ENCODE assay signal across 26 cellular contexts in the genomic region with DNA sequence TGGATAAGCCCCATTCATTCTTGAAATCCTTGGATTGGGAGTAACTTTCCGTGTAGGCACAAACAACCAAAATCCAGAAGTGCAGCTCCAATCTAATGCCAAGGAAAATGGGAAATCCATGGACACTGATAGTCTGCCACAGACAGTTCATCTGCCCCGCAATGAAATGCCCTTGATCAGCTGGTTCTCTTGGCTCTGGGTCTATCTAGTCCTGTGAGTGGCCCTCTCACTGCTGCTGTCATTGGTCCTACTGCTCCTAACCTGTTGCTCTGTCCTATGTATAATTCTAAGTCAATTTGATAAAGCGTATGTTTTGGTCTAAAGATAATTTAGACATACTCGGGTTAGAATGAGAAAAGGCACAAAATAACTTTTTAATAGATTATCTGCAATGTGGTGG. TPM values are rescaled to one million over a fixed set of nuclear protein-coding genes. Genes with fewer than 3 reads are reported as not detected.
DNase-seq lines count a peak whose midpoint lies in the region; ATAC-seq, FAIRE-seq and TF ChIP-seq lines count a peak whose summit lies in the region.
"Had no signal": no experiment of that assay in that cellular context is flagged by ENCODE, and none has a peak within 500 bp of the region (broad histone marks: within the 10 kb centered on the region; RNA-seq: fewer than 3 reads in every experiment).

No MANE protein-coding gene starts in this region.

- H3K27ac ChIP-seq in left ventricle myocardium inferior (replicated peaks) = no peak overlapping the region
- H3K27ac ChIP-seq: BLaER1 had no signal

- TF ChIP-seq CTCF in left ventricle myocardium inferior (IDR thresholded peaks at IDR 0.05; ENCODE audit: borderline replicate concordance) = no peak
- no peak for TF ChIP-seq CTCF in bronchial epithelial cell (IDR thresholded peaks at IDR 0.05; ENCODE audit: insufficient read depth, low read length, severe bottlenecking)

- ATAC-seq in Right ventricle myocardium superior (ENCODE audit: poor library complexity) = peak; percentile 46
- peak; percentile 57 for ATAC-seq in left ventricle myocardium superior
- ATAC-seq: GM12878 had no signal

- FAIRE-seq in bronchial epithelial cell (lab: Jason Lieb, UNC) = peak; percentile 72
- FAIRE-seq: A204.1, GM12878, GM12892, GM18507 had no signal

- intact Hi-C loops in Right ventricle myocardium superior (cut with DNase I) = no loop called here
- intact Hi-C loops in left ventricle myocardium inferior (cut with micrococcal nuclease) = no loop called here
- intact Hi-C loops in left ventricle myocardium superior (cut with micrococcal nuclease) = no loop called here
- intact Hi-C loops in cardiac septum (cut with DNase I) = no loop called here

- H3K36me3 ChIP-seq in left ventricle myocardium inferior = no peaks in the 10 kb centered on the region
- no peaks in the 10 kb centered on the region for H3K36me3 ChIP-seq in bronchial epithelial cell (ENCODE audit: control insufficient read depth, insufficient read depth, low read length)
- H3K36me3 ChIP-seq: BE2C, BLaER1 had no signal

- H3K27me3 ChIP-seq in left ventricle myocardium inferior (ENCODE audit: low read depth) (no peaks in the 10 kb centered on the region), bronchial epithelial cell (ENCODE audit: control insufficient read depth, insufficient read depth, low read length) (no peaks in the 10 kb centered on the region)
- H3K27me3 ChIP-seq: BE2C, BLaER1 had no signal

- H3K4me1 ChIP-seq in left ventricle myocardium inferior = no peaks in the 10 kb centered on the region
- H3K4me1 ChIP-seq: BE2C had no signal

- no peaks in the 10 kb centered on the region for H3K9me3 ChIP-seq in left ventricle myocardium inferior (replicated peaks)
- H3K9me3 ChIP-seq: BE2C, BLaER1 had no signal

- H3K4me3 ChIP-seq in left ventricle myocardium inferior (no peak overlapping the region), bronchial epithelial cell (ENCODE audit: low read depth, low read length) (no peak overlapping the region)
- H3K4me3 ChIP-seq: BLaER1, GM12878 had no signal

- DNase-seq in Right ventricle myocardium superior (no peak), left ventricle myocardium inferior (no peak), left ventricle myocardium superior (no peak), cardiac septum (ENCODE audit: low spot score) (no peak), bronchial epithelial cell (ENCODE audit: low read depth) (no peak), NCI-H2081 treated with DMSO at 0.1 percent for 48 hours (lab: John Stamatoyannopoulos, UW) (no peak)
- DNase-seq: 8988T; ACHN; BE2C; C1 segment of cervical spinal cord; CD4-positive, alpha-beta memory T cell; CD4-positive, CD25-positive, alpha-beta regulatory T cell; CD8-positive, alpha-beta memory T cell; COR-L47; DMS 273 treated with DMSO at 0.1 percent for 48 hours; DMS153; DMS53; DMS79; DND-41; EL; GDM1 had no signal

RNA-seq across cellular contexts. Expression of gene TMEM182, which starts 13.7 kb away (rescaled TPM):
- total RNA-seq in Right ventricle myocardium superior (187 TPM), left ventricle myocardium inferior (174 TPM), left ventricle myocardium superior (176 TPM), cardiac septum (135 TPM), bronchial epithelial cell (4.9 and 6.1 TPM in 2 replicates)

Comparison
In these comparisons a context has a peak if more than half of its experiments do, and no peak if none do; other contexts are left out.
1. RNA of gene TMEM182, which starts 13.7 kb away (total RNA-seq): 187 TPM in Right ventricle myocardium superior (single experiment), 176 TPM in left ventricle myocardium superior (single experiment), 174 TPM in left ventricle myocardium inferior (single experiment) and 135 TPM in cardiac septum (single experiment); 4.9 to 6.1 TPM in bronchial epithelial cell; every median in the first group is over 10 times any median in the second.